7 cellular contexts compared by ENCODE assay signal in the genomic region with DNA sequence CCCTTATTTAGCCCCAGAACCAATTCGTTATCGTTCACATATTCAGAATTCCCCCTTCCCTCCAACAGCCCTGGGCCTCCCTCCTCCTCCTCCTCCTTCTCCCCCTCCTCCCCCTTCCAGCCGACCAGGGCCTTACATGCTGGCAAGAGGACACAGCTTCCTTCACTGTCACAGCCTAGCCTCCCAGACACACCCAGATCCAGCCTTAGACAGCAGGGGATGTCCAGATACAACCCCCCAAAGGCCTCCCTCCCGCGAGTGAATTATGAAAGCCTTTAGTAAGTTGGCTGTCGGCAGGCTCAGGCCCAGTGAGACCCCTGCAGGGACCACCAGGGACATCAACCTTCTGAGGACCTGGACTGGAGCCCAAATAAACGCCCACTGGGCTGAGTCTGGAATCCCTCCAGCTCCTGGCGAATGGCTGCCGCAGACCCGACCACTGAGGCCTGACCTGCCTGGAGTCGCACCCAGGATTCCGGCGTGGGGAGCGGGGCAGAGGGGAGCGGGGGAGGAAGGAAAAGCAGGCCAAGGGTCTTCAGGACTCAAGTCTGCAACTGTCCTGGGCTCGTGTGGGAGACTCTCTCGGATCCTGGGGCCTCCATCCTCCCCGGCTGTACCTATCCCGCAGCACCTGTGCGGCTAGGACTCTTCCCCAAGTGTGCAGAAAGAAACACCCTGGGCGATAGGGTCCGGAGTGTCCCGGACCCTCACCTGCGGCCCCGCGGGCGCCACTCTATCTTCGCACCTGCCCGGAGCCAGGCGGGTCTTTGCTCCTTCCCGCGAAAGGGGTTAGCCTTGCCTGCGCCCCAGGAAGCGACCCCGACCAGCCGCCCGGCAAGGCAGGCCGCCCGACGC. TPM values are rescaled to one million over a fixed set of nuclear protein-coding genes. Genes with fewer than 3 reads are reported as not detected.
DNase-seq lines count a peak whose midpoint lies in the region; ATAC-seq and TF ChIP-seq lines count a peak whose summit lies in the region.

No MANE protein-coding gene starts in this region.

- H3K36me3 ChIP-seq in HAP-1 (replicated peaks) (no peaks in the 10 kb centered on the region), PC-9 (ENCODE audit: low read depth) (no peaks in the 10 kb centered on the region), left lung (no peaks in the 10 kb centered on the region), subcutaneous abdominal adipose tissue (ENCODE audit: control insufficient read depth in 5 of 5, insufficient read depth in 5 of 5, low read length in 5 of 5) (no peaks in the 10 kb centered on the region)

- peak overlapping the region; percentile 81 for H3K4me2 ChIP-seq in PC-9

- POLR2A ChIA-PET in PC-9 (lab: Charles Lee; ENCODE audit: unreplicated experiment), result interaction anchor here (0.6 kb wide), 2 partner anchors 39 to 102 kb away, joined by 3 to 6 read pairs; a partner anchor contains a TSS

- no peaks in the 10 kb centered on the region for H3K9me2 ChIP-seq in PC-9 (ENCODE audit: insufficient read depth)

- CTCF ChIA-PET in PC-9 (lab: Charles Lee), result no interaction called here

- TF ChIP-seq CTCF in PC-9 (conservative IDR thresholded peaks at IDR 0.05) (no peak), coronary artery (IDR thresholded peaks at IDR 0.05) (no peak), left lung (IDR thresholded peaks at IDR 0.05) (no peak)

- peak overlapping the region; percentile 80 for H2AFZ ChIP-seq in PC-9

- DNase-seq in G401 (ENCODE audit: low spot score), result peak; percentile 50
- DNase-seq in HAP-1 (ENCODE audit: low spot score in 2 of 2), result peak; percentile 54 to 77
- DNase-seq in PC-9, result no peak
- no peak for DNase-seq in coronary artery (ENCODE audit: low spot score)
- DNase-seq in left lung, result no peak
- DNase-seq in GDM1 (lab: John Stamatoyannopoulos, UW), result no peak

- intact Hi-C loops in PC-9 (cut with micrococcal nuclease; ENCODE audit: unreplicated experiment) (no loop called here), left lung (cut with DNase I) (no loop called here)

- peaks cover 7% of the 10 kb centered on the region; the same call in 1 of the 2 replicates for H3K79me2 ChIP-seq in PC-9 (ENCODE audit: low read depth)

- H3K27me3 ChIP-seq in HAP-1 (ENCODE audit: low read depth) (no peaks in the 10 kb centered on the region), PC-9 (ENCODE audit: insufficient read depth, low read depth) (no peaks in the 10 kb centered on the region; the same call in 1 of the 2 replicates), left lung (peaks cover 0 to 57% of the 10 kb centered on the region in 2 donors), subcutaneous abdominal adipose tissue (ENCODE audit: control insufficient read depth in 5 of 5, insufficient read depth in 4 of 5, low read length in 5 of 5) (no peaks in the 10 kb centered on the region)

- H3K9ac ChIP-seq in subcutaneous abdominal adipose tissue (ENCODE audit: low read length in 5 of 5), result peak overlapping the region in 4 of 5 donors; percentile 68 to 84 (median 74)

- in situ Hi-C loops in G401 (cut with HindIII; ENCODE audit: low sequenced_read_pairs) (no loop called here), HAP-1 (cut with MboI; ENCODE audit: low sequenced_read_pairs) (no loop called here)

- H3K4me1 ChIP-seq in HAP-1 (peaks cover 6% of the 10 kb centered on the region), PC-9 (replicated peaks; ENCODE audit: insufficient read depth) (peaks cover 15% of the 10 kb centered on the region), left lung (peaks cover 14 to 32% of the 10 kb centered on the region in 2 donors), subcutaneous abdominal adipose tissue (ENCODE audit: control insufficient read depth in 5 of 5, insufficient read depth in 5 of 5, low read length in 5 of 5) (peaks cover 6 to 62% (median 58%) of the 10 kb centered on the region in 5 donors)

- H3F3A ChIP-seq in PC-9 (ENCODE audit: insufficient read depth, low read depth), result 0 out of 2 replicates have a peak, but pooled peaks cover 5% of the 10 kb centered on the region

- H3K27ac ChIP-seq in PC-9 (no peak overlapping the region), coronary artery (peak overlapping the region; percentile 82 to 97), left lung (peak overlapping the region; percentile 56 to 73), subcutaneous abdominal adipose tissue (ENCODE audit: low read depth, low read length) (peak overlapping the region; percentile 62)

- ATAC-seq in left lung, result peak; percentile 39

- no TSS peak for BruUV-seq in PC-9 (replicated peaks; lab: Mats Ljungman, UMichigan)

- peak overlapping the region; percentile 55 for H3K4me3 ChIP-seq in HAP-1
- H3K4me3 ChIP-seq in PC-9, result peak overlapping the region; percentile 81
- peak overlapping the region; percentile 92 for H3K4me3 ChIP-seq in coronary artery
- H3K4me3 ChIP-seq in left lung, result peak overlapping the region; percentile 71 to 80
- H3K4me3 ChIP-seq in subcutaneous abdominal adipose tissue (ENCODE audit: low read depth in 1 of 5, low read length in 5 of 5), result peak overlapping the region; percentile 46 to 95 (median 86)

- H4K20me1 ChIP-seq in PC-9 (ENCODE audit: insufficient read depth), result no peaks in the 10 kb centered on the region

- H3K9me3 ChIP-seq in HAP-1, result no peaks in the 10 kb centered on the region
- no peaks in the 10 kb centered on the region for H3K9me3 ChIP-seq in PC-9 (ENCODE audit: insufficient read depth, low read depth)
- no peaks in the 10 kb centered on the region for H3K9me3 ChIP-seq in left lung
- H3K9me3 ChIP-seq in subcutaneous abdominal adipose tissue (ENCODE audit: control insufficient read depth in 5 of 5, low read length in 5 of 5), result no peaks in the 10 kb centered on the region

RNA-seq across cellular contexts. Expression of a gene that starts 0.7 kb away (rescaled TPM):
- 33.3 and 47.8 TPM in 2 replicates for total RNA-seq in G401 (2014; rRNA removed; shearing (Covaris generic))
- total RNA-seq in PC-9 (2021) (22.3 and 24.2 TPM in 2 replicates), left lung (10 to 100 TPM; 38.8 to 53.8 TPM)

RNA-seq across cellular contexts. Expression of a gene that starts 29.1 kb away (rescaled TPM):
- 0.07 TPM in 1 of 2 replicates, not detected in the other for total RNA-seq in G401 (2014; rRNA removed; shearing (Covaris generic))
- 1.2 and 1.7 TPM in 2 replicates for total RNA-seq in PC-9 (2021)
- total RNA-seq in left lung, result 1 to 10 TPM; 1.1 to 1.8 TPM

RNA-seq across cellular contexts. Expression of a gene that starts 36.8 kb away (rescaled TPM):
- 0.78 and 1.1 TPM in 2 replicates for total RNA-seq in G401 (2014; rRNA removed; shearing (Covaris generic))
- total RNA-seq in PC-9 (2021) (not detected in 2 replicates), left lung (under 1 TPM in 1 of 2 donors, not detected in 1; 0.16 TPM)

RNA-seq across cellular contexts. Expression of a gene that starts 39.0 kb away (rescaled TPM):
- 1.4 and 6.4 TPM in 2 replicates for total RNA-seq in G401 (2014; rRNA removed; shearing (Covaris generic))
- total RNA-seq in PC-9 (2021) (10.1 and 15.2 TPM in 2 replicates), left lung (10 to 100 TPM in 1 of 2 donors, 1 to 10 TPM in 1; 8.9 to 15.2 TPM)

RNA-seq across cellular contexts. Expression of a gene that starts 54.1 kb away (rescaled TPM):
- 3.1 and 5.9 TPM in 2 replicates for total RNA-seq in G401 (2014; rRNA removed; shearing (Covaris generic))
- total RNA-seq in PC-9 (2021) (23.3 and 23.5 TPM in 2 replicates), left lung (10 to 100 TPM; 15.8 to 20.6 TPM)

Comparison
In these comparisons a context has a peak if more than half of its experiments do, and no peak if none do; other contexts are left out.
1. DNase-seq: peak in G401 (single experiment) and HAP-1 (2 of 2); none in PC-9 (0 of 2), coronary artery (single experiment), left lung (0 of 2) and GDM1 (single experiment).
2. Peak in every context shown above with its lines, with median percentiles within 50 percentile points of each other: H3K4me3 ChIP-seq.